1 cellular context compared by ENCODE assay signal in the genomic region with DNA sequence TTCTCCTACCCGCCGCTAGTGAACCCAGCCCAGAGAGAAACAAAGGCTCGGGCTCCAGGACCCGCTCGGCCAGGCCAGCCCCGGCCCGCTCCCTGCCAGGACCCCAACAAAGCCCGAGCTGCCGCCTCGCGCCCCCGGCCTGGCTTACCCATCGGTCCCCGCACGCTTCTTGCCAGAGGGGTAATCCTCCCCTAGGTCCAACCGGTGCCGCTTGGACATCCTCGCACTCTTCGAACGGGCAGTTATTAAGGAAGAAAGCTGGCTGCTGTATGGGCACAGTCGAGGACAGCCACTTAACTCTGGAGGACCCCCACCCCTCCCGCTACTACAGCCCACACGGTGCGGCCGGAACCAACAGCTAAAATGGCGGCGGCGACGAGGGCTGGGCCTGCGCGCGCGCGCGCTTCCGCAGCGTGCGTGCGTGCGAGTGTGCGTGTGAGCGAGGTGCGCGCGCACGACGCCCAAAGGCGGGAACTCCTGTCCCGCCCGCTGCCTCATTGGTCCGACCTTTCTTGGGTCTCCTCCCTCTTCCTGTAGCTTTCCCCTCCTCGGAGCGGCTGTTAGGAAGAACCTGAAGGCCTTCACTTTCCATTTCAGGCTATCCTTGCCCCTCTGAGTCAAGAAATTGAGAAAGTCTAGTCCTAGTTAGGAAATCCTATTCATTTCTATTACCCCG.
TF ChIP-seq lines count a peak whose summit lies in the region.

A gene (minus strand): TSS at position 380 of the 676 bp plus-strand sequence. CDS start 161 bp downstream, at position 219.

TF ChIP-seq in K562, 482 proteins besides CTCF, POLR2A, EP300 and RAD21 (continued from another document and continues in another):
- TF ChIP-seq BRF1 (IDR thresholded peaks at IDR 0.05; ENCODE audit: borderline replicate concordance, extremely low read depth, insufficient read length), result no peak
- no peak for TF ChIP-seq PTBP1 (IDR thresholded peaks at IDR 0.05; ENCODE audit: low read depth, low read length)
- TF ChIP-seq ZKSCAN3 (CRISPR knock-in tag; IDR thresholded peaks at IDR 0.05), result no peak
- no peak for TF ChIP-seq ZNF316 (IDR thresholded peaks at IDR 0.05)
- TF ChIP-seq, protein P1, sequence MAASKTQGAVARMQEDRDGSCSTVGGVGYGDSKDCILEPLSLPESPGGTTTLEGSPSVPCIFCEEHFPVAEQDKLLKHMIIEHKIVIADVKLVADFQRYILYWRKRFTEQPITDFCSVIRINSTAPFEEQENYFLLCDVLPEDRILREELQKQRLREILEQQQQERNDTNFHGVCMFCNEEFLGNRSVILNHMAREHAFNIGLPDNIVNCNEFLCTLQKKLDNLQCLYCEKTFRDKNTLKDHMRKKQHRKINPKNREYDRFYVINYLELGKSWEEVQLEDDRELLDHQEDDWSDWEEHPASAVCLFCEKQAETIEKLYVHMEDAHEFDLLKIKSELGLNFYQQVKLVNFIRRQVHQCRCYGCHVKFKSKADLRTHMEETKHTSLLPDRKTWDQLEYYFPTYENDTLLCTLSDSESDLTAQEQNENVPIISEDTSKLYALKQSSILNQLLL (CRISPR knock-in tag; IDR thresholded peaks at IDR 0.05; ENCODE audit: borderline replicate concordance), result no peak
- no peak for TF ChIP-seq ILF3 (IDR thresholded peaks at IDR 0.05; ENCODE audit: borderline replicate concordance)
- no peak for TF ChIP-seq RAD51 (IDR thresholded peaks at IDR 0.05; ENCODE audit: borderline replicate concordance, low read depth)
- TF ChIP-seq, protein P2, sequence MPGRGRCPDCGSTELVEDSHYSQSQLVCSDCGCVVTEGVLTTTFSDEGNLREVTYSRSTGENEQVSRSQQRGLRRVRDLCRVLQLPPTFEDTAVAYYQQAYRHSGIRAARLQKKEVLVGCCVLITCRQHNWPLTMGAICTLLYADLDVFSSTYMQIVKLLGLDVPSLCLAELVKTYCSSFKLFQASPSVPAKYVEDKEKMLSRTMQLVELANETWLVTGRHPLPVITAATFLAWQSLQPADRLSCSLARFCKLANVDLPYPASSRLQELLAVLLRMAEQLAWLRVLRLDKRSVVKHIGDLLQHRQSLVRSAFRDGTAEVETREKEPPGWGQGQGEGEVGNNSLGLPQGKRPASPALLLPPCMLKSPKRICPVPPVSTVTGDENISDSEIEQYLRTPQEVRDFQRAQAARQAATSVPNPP (IDR thresholded peaks at IDR 0.05; ENCODE audit: borderline replicate concordance, insufficient read depth, insufficient read length), result no peak
- TF ChIP-seq PHF8 (IDR thresholded peaks at IDR 0.05; ENCODE audit: borderline replicate concordance, low read length), result peak; percentile 84; the same call in 1 of the 2 replicates
- TF ChIP-seq, protein P3, sequence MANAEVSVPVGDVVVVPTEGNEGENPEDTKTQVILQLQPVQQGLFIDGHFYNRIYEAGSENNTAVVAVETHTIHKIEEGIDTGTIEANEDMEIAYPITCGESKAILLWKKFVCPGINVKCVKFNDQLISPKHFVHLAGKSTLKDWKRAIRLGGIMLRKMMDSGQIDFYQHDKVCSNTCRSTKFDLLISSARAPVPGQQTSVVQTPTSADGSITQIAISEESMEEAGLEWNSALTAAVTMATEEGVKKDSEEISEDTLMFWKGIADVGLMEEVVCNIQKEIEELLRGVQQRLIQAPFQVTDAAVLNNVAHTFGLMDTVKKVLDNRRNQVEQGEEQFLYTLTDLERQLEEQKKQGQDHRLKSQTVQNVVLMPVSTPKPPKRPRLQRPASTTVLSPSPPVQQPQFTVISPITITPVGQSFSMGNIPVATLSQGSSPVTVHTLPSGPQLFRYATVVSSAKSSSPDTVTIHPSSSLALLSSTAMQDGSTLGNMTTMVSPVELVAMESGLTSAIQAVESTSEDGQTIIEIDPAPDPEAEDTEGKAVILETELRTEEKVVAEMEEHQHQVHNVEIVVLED (CRISPR knock-in tag; IDR thresholded peaks at IDR 0.05), result peak; percentile 98
- TF ChIP-seq HNRNPH1 (optimal IDR thresholded peaks at IDR 0.05; ENCODE audit: low read depth, low read length), result no peak
- 0 out of 2 replicates have a peak, but pooled peaks have one; percentile 73 for TF ChIP-seq NR1H2 (CRISPR knock-in tag; IDR thresholded peaks at IDR 0.05)
- no peak for TF ChIP-seq ZNF444 (CRISPR knock-in tag; IDR thresholded peaks at IDR 0.05)
- no peak for TF ChIP-seq ZSCAN29 (IDR thresholded peaks at IDR 0.05)
- TF ChIP-seq, protein P4, sequence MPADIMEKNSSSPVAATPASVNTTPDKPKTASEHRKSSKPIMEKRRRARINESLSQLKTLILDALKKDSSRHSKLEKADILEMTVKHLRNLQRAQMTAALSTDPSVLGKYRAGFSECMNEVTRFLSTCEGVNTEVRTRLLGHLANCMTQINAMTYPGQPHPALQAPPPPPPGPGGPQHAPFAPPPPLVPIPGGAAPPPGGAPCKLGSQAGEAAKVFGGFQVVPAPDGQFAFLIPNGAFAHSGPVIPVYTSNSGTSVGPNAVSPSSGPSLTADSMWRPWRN (IDR thresholded peaks at IDR 0.05; ENCODE audit: low read depth), result no peak
- TF ChIP-seq POLR2B (IDR thresholded peaks at IDR 0.05; ENCODE audit: low read depth, partially characterized antibody), result peak; percentile 75
- TF ChIP-seq KDM5B (IDR thresholded peaks at IDR 0.05; ENCODE audit: insufficient replicate concordance, low read depth, low read length), result peak; percentile 61
- TF ChIP-seq ZNF584 (CRISPR knock-in tag; IDR thresholded peaks at IDR 0.05; ENCODE audit: low read depth), result 0 out of 2 replicates have a peak, but pooled peaks have one; percentile 35
- TF ChIP-seq, protein P5, sequence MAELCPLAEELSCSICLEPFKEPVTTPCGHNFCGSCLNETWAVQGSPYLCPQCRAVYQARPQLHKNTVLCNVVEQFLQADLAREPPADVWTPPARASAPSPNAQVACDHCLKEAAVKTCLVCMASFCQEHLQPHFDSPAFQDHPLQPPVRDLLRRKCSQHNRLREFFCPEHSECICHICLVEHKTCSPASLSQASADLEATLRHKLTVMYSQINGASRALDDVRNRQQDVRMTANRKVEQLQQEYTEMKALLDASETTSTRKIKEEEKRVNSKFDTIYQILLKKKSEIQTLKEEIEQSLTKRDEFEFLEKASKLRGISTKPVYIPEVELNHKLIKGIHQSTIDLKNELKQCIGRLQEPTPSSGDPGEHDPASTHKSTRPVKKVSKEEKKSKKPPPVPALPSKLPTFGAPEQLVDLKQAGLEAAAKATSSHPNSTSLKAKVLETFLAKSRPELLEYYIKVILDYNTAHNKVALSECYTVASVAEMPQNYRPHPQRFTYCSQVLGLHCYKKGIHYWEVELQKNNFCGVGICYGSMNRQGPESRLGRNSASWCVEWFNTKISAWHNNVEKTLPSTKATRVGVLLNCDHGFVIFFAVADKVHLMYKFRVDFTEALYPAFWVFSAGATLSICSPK (IDR thresholded peaks at IDR 0.05; ENCODE audit: borderline replicate concordance), result no peak
- no peak for TF ChIP-seq ZSCAN32 (CRISPR knock-in tag; IDR thresholded peaks at IDR 0.05)
- TF ChIP-seq, protein P6, sequence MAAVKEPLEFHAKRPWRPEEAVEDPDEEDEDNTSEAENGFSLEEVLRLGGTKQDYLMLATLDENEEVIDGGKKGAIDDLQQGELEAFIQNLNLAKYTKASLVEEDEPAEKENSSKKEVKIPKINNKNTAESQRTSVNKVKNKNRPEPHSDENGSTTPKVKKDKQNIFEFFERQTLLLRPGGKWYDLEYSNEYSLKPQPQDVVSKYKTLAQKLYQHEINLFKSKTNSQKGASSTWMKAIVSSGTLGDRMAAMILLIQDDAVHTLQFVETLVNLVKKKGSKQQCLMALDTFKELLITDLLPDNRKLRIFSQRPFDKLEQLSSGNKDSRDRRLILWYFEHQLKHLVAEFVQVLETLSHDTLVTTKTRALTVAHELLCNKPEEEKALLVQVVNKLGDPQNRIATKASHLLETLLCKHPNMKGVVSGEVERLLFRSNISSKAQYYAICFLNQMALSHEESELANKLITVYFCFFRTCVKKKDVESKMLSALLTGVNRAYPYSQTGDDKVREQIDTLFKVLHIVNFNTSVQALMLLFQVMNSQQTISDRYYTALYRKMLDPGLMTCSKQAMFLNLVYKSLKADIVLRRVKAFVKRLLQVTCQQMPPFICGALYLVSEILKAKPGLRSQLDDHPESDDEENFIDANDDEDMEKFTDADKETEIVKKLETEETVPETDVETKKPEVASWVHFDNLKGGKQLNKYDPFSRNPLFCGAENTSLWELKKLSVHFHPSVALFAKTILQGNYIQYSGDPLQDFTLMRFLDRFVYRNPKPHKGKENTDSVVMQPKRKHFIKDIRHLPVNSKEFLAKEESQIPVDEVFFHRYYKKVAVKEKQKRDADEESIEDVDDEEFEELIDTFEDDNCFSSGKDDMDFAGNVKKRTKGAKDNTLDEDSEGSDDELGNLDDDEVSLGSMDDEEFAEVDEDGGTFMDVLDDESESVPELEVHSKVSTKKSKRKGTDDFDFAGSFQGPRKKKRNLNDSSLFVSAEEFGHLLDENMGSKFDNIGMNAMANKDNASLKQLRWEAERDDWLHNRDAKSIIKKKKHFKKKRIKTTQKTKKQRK (IDR thresholded peaks at IDR 0.05; ENCODE audit: borderline replicate concordance, low read depth, low read length), result no peak
- TF ChIP-seq EWSR1 (IDR thresholded peaks at IDR 0.05; ENCODE audit: borderline replicate concordance, low read depth, partially characterized antibody), result no peak
- no peak for TF ChIP-seq SMAD2 (IDR thresholded peaks at IDR 0.05; ENCODE audit: low read depth, low read length)
- TF ChIP-seq, protein P7, sequence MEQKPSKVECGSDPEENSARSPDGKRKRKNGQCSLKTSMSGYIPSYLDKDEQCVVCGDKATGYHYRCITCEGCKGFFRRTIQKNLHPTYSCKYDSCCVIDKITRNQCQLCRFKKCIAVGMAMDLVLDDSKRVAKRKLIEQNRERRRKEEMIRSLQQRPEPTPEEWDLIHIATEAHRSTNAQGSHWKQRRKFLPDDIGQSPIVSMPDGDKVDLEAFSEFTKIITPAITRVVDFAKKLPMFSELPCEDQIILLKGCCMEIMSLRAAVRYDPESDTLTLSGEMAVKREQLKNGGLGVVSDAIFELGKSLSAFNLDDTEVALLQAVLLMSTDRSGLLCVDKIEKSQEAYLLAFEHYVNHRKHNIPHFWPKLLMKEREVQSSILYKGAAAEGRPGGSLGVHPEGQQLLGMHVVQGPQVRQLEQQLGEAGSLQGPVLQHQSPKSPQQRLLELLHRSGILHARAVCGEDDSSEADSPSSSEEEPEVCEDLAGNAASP (IDR thresholded peaks at IDR 0.05), result no peak
- TF ChIP-seq DMBX1 (CRISPR knock-in tag; IDR thresholded peaks at IDR 0.05; ENCODE audit: borderline replicate concordance), result no peak
- no peak for TF ChIP-seq NFIX (CRISPR knock-in tag; IDR thresholded peaks at IDR 0.05; ENCODE audit: low read depth)
- TF ChIP-seq, protein P8, sequence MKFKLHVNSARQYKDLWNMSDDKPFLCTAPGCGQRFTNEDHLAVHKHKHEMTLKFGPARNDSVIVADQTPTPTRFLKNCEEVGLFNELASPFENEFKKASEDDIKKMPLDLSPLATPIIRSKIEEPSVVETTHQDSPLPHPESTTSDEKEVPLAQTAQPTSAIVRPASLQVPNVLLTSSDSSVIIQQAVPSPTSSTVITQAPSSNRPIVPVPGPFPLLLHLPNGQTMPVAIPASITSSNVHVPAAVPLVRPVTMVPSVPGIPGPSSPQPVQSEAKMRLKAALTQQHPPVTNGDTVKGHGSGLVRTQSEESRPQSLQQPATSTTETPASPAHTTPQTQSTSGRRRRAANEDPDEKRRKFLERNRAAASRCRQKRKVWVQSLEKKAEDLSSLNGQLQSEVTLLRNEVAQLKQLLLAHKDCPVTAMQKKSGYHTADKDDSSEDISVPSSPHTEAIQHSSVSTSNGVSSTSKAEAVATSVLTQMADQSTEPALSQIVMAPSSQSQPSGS (CRISPR knock-in tag; IDR thresholded peaks at IDR 0.05), result no peak
- no peak for TF ChIP-seq ZNF143 (CRISPR knock-in tag; IDR thresholded peaks at IDR 0.05)
- no peak for TF ChIP-seq SIN3B (IDR thresholded peaks at IDR 0.05; ENCODE audit: low read depth)
- TF ChIP-seq HNRNPK (IDR thresholded peaks at IDR 0.05; ENCODE audit: low read depth, low read length, poor library complexity, severe bottlenecking), result no peak
- peak; percentile 55 for TF ChIP-seq HCFC1 (IDR thresholded peaks at IDR 0.05; ENCODE audit: low read depth, low read length)
- TF ChIP-seq MAFK (IDR thresholded peaks at IDR 0.05; ENCODE audit: low read length), result no peak
- TF ChIP-seq ETV1 (tag; conservative IDR thresholded peaks at IDR 0.05; ENCODE audit: low read depth), result no peak; the same call in 1 of the 2 replicates
- TF ChIP-seq NFRKB (IDR thresholded peaks at IDR 0.05; ENCODE audit: low read depth), result peak; percentile 79
- TF ChIP-seq, protein P9, sequence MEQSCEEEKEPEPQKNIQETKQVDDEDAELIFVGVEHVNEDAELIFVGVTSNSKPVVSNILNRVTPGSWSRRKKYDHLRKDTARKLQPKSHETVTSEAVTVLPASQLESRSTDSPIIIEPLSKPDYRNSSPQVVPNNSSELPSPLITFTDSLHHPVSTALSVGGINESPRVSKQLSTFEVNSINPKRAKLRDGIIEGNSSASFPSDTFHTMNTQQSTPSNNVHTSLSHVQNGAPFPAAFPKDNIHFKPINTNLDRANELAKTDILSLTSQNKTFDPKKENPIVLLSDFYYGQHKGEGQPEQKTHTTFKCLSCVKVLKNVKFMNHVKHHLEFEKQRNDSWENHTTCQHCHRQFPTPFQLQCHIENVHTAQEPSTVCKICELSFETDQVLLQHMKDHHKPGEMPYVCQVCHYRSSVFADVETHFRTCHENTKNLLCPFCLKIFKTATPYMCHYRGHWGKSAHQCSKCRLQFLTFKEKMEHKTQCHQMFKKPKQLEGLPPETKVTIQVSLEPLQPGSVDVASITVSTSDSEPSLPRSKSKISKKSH (CRISPR knock-in tag; IDR thresholded peaks at IDR 0.05), result no peak
- TF ChIP-seq FOS (IDR thresholded peaks at IDR 0.05; ENCODE audit: extremely low read depth, insufficient read length), result no peak
- TF ChIP-seq, protein P10, sequence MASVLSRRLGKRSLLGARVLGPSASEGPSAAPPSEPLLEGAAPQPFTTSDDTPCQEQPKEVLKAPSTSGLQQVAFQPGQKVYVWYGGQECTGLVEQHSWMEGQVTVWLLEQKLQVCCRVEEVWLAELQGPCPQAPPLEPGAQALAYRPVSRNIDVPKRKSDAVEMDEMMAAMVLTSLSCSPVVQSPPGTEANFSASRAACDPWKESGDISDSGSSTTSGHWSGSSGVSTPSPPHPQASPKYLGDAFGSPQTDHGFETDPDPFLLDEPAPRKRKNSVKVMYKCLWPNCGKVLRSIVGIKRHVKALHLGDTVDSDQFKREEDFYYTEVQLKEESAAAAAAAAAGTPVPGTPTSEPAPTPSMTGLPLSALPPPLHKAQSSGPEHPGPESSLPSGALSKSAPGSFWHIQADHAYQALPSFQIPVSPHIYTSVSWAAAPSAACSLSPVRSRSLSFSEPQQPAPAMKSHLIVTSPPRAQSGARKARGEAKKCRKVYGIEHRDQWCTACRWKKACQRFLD (CRISPR knock-in tag; IDR thresholded peaks at IDR 0.05), result peak; percentile 59; the same call in 1 of the 2 replicates
- TF ChIP-seq ZNF384 (IDR thresholded peaks at IDR 0.05; ENCODE audit: low read depth, low read length), result no peak
- TF ChIP-seq, protein P11, sequence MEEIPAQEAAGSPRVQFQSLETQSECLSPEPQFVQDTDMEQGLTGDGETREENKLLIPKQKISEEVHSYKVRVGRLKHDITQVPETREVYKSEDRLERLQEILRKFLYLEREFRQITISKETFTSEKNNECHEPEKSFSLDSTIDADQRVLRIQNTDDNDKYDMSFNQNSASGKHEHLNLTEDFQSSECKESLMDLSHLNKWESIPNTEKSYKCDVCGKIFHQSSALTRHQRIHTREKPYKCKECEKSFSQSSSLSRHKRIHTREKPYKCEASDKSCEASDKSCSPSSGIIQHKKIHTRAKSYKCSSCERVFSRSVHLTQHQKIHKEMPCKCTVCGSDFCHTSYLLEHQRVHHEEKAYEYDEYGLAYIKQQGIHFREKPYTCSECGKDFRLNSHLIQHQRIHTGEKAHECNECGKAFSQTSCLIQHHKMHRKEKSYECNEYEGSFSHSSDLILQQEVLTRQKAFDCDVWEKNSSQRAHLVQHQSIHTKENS (CRISPR knock-in tag; IDR thresholded peaks at IDR 0.05), result no peak
- peak; percentile 92 for TF ChIP-seq ZFX (CRISPR knock-in tag; IDR thresholded peaks at IDR 0.05)
- TF ChIP-seq CC2D1A (IDR thresholded peaks at IDR 0.05), result no peak
- no peak for TF ChIP-seq RFX7 (CRISPR knock-in tag; IDR thresholded peaks at IDR 0.05)
- no peak for TF ChIP-seq RBM17 (IDR thresholded peaks at IDR 0.05; ENCODE audit: borderline replicate concordance, low read depth, low read length)
